1 cellular context compared by ENCODE assay signal in the genomic region with DNA sequence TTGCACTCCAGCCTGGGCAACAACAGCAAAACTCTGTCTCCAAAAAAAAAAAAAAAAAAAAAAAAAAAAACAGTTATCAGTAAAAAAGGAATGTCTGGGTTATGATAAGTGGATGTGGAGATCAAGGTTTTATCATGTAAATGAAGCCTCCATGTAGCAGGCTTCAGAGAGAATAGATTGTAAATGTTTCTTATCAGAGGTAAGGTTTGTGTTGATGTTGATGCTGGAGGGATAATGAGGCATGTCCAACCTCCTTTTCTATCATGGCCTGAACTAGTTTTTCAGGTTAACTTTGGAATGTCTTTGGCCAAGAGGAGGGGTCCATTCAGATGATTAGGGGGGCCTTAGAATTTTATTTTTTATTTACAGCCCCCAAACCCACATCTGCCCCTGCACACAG.
TF ChIP-seq lines count a peak whose summit lies in the region.

No MANE protein-coding gene starts in this region.

TF ChIP-seq in HepG2, 621 proteins besides CTCF, POLR2A, EP300 and RAD21:
- no peak for TF ChIP-seq ZNF329 (CRISPR knock-in tag; IDR thresholded peaks at IDR 0.05; ENCODE audit: low read depth)
- no peak for TF ChIP-seq NFYB (CRISPR knock-in tag; IDR thresholded peaks at IDR 0.05)
- TF ChIP-seq, protein P1, sequence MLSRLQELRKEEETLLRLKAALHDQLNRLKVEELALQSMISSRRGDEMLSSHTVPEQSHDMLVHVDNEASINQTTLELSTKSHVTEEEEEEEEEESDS (CRISPR knock-in tag; IDR thresholded peaks at IDR 0.05; ENCODE audit: borderline replicate concordance): no peak
- TF ChIP-seq ZHX2 (IDR thresholded peaks at IDR 0.05; ENCODE audit: low read depth): no peak
- TF ChIP-seq ZHX2 (CRISPR knock-in tag; IDR thresholded peaks at IDR 0.05; ENCODE audit: borderline replicate concordance): no peak
- TF ChIP-seq ZBTB8A (CRISPR knock-in tag; IDR thresholded peaks at IDR 0.05; ENCODE audit: borderline replicate concordance, low read depth): no peak
- TF ChIP-seq KLF9 (CRISPR knock-in tag; IDR thresholded peaks at IDR 0.05; ENCODE audit: low read depth): no peak
- no peak for TF ChIP-seq GATAD1 (CRISPR knock-in tag; IDR thresholded peaks at IDR 0.05)
- TF ChIP-seq CHD4 (IDR thresholded peaks at IDR 0.05; ENCODE audit: borderline replicate concordance, low read length): no peak
- no peak for TF ChIP-seq AGO1 (IDR thresholded peaks at IDR 0.05; ENCODE audit: low read depth, low read length, poor library complexity, severe bottlenecking)
- TF ChIP-seq, protein P2, sequence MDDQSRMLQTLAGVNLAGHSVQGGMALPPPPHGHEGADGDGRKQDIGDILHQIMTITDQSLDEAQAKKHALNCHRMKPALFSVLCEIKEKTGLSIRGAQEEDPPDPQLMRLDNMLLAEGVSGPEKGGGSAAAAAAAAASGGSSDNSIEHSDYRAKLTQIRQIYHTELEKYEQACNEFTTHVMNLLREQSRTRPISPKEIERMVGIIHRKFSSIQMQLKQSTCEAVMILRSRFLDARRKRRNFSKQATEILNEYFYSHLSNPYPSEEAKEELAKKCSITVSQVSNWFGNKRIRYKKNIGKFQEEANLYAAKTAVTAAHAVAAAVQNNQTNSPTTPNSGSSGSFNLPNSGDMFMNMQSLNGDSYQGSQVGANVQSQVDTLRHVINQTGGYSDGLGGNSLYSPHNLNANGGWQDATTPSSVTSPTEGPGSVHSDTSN (CRISPR knock-in tag; IDR thresholded peaks at IDR 0.05; ENCODE audit: borderline replicate concordance): no peak
- TF ChIP-seq ZNF382 (CRISPR knock-in tag; IDR thresholded peaks at IDR 0.05; ENCODE audit: borderline replicate concordance): no peak
- TF ChIP-seq SKI (IDR thresholded peaks at IDR 0.05; ENCODE audit: partially characterized antibody): no peak
- TF ChIP-seq MYNN (CRISPR knock-in tag; IDR thresholded peaks at IDR 0.05; ENCODE audit: low read depth): no peak
- no peak for TF ChIP-seq NFE2L2 (IDR thresholded peaks at IDR 0.05; ENCODE audit: low read length)
- no peak for TF ChIP-seq ZNF207 (IDR thresholded peaks at IDR 0.05; ENCODE audit: borderline replicate concordance)
